Comparison of ENCODE assay signal across 1 cellular context in genomic region chr6:44675449-44675848, GRCh38.
TF ChIP-seq lines count a peak whose summit lies in the region.

No MANE protein-coding gene starts in this region.

TF ChIP-seq in GM23338, 12 proteins besides CTCF, POLR2A, EP300 and RAD21 (continued from another document):
- TF ChIP-seq, protein P1, sequence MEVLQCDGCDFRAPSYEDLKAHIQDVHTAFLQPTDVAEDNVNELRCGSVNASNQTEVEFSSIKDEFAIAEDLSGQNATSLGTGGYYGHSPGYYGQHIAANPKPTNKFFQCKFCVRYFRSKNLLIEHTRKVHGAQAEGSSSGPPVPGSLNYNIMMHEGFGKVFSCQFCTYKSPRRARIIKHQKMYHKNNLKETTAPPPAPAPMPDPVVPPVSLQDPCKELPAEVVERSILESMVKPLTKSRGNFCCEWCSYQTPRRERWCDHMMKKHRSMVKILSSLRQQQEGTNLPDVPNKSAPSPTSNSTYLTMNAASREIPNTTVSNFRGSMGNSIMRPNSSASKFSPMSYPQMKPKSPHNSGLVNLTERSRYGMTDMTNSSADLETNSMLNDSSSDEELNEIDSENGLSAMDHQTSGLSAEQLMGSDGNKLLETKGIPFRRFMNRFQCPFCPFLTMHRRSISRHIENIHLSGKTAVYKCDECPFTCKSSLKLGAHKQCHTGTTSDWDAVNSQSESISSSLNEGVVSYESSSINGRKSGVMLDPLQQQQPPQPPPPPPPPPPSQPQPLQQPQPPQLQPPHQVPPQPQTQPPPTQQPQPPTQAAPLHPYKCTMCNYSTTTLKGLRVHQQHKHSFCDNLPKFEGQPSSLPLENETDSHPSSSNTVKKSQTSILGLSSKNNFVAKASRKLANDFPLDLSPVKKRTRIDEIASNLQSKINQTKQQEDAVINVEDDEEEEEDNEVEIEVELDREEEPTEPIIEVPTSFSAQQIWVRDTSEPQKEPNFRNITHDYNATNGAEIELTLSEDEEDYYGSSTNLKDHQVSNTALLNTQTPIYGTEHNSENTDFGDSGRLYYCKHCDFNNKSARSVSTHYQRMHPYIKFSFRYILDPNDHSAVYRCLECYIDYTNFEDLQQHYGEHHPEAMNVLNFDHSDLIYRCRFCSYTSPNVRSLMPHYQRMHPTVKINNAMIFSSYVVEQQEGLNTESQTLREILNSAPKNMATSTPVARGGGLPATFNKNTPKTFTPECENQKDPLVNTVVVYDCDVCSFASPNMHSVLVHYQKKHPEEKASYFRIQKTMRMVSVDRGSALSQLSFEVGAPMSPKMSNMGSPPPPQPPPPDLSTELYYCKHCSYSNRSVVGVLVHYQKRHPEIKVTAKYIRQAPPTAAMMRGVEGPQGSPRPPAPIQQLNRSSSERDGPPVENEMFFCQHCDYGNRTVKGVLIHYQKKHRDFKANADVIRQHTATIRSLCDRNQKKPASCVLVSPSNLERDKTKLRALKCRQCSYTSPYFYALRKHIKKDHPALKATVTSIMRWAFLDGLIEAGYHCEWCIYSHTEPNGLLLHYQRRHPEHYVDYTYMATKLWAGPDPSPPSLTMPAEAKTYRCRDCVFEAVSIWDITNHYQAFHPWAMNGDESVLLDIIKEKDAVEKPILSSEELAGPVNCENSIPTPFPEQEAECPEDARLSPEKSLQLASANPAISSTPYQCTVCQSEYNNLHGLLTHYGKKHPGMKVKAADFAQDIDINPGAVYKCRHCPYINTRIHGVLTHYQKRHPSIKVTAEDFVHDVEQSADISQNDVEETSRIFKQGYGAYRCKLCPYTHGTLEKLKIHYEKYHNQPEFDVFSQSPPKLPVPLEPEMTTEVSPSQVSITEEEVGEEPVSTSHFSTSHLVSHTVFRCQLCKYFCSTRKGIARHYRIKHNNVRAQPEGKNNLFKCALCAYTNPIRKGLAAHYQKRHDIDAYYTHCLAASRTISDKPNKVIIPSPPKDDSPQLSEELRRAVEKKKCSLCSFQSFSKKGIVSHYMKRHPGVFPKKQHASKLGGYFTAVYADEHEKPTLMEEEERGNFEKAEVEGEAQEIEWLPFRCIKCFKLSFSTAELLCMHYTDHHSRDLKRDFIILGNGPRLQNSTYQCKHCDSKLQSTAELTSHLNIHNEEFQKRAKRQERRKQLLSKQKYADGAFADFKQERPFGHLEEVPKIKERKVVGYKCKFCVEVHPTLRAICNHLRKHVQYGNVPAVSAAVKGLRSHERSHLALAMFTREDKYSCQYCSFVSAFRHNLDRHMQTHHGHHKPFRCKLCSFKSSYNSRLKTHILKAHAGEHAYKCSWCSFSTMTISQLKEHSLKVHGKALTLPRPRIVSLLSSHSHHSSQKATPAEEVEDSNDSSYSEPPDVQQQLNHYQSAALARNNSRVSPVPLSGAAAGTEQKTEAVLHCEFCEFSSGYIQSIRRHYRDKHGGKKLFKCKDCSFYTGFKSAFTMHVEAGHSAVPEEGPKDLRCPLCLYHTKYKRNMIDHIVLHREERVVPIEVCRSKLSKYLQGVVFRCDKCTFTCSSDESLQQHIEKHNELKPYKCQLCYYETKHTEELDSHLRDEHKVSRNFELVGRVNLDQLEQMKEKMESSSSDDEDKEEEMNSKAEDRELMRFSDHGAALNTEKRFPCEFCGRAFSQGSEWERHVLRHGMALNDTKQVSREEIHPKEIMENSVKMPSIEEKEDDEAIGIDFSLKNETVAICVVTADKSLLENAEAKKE (CRISPR knock-in tag; IDR thresholded peaks at IDR 0.05) = no peak
- no peak for TF ChIP-seq EZH2phosphoT487 (IDR thresholded peaks at IDR 0.05; ENCODE audit: unreplicated experiment)
- TF ChIP-seq STAT1 (IDR thresholded peaks at IDR 0.05; ENCODE audit: unreplicated experiment) = no peak
- TF ChIP-seq NANOG (IDR thresholded peaks at IDR 0.05; ENCODE audit: borderline replicate concordance) = no peak
- no peak for TF ChIP-seq CREB1 (CRISPR knock-in tag; IDR thresholded peaks at IDR 0.05; ENCODE audit: low read depth)
- TF ChIP-seq, protein P2, sequence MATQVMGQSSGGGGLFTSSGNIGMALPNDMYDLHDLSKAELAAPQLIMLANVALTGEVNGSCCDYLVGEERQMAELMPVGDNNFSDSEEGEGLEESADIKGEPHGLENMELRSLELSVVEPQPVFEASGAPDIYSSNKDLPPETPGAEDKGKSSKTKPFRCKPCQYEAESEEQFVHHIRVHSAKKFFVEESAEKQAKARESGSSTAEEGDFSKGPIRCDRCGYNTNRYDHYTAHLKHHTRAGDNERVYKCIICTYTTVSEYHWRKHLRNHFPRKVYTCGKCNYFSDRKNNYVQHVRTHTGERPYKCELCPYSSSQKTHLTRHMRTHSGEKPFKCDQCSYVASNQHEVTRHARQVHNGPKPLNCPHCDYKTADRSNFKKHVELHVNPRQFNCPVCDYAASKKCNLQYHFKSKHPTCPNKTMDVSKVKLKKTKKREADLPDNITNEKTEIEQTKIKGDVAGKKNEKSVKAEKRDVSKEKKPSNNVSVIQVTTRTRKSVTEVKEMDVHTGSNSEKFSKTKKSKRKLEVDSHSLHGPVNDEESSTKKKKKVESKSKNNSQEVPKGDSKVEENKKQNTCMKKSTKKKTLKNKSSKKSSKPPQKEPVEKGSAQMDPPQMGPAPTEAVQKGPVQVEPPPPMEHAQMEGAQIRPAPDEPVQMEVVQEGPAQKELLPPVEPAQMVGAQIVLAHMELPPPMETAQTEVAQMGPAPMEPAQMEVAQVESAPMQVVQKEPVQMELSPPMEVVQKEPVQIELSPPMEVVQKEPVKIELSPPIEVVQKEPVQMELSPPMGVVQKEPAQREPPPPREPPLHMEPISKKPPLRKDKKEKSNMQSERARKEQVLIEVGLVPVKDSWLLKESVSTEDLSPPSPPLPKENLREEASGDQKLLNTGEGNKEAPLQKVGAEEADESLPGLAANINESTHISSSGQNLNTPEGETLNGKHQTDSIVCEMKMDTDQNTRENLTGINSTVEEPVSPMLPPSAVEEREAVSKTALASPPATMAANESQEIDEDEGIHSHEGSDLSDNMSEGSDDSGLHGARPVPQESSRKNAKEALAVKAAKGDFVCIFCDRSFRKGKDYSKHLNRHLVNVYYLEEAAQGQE (IDR thresholded peaks at IDR 0.05; ENCODE audit: unreplicated experiment) = no peak
- no peak for TF ChIP-seq JUNB (IDR thresholded peaks at IDR 0.05; ENCODE audit: unreplicated experiment)
- no peak for TF ChIP-seq ZNF331 (CRISPR knock-in tag; IDR thresholded peaks at IDR 0.05; ENCODE audit: low read depth)
TF ChIP-seq in GM23338: peak in this region for 0.
